16 cellular contexts compared by ENCODE assay signal in genomic region chr5:32413466-32414263, GRCh38. TPM values are rescaled to one million over a fixed set of nuclear protein-coding genes. Genes with fewer than 3 reads are reported as not detected.
DNase-seq lines count a peak whose midpoint lies in the region; ATAC-seq and TF ChIP-seq lines count a peak whose summit lies in the region.
"Had no signal": no experiment of that assay in that cellular context is flagged by ENCODE, and none has a peak within 500 bp of the region (broad histone marks: within the 10 kb centered on the region; RNA-seq: fewer than 3 reads in every experiment).

No MANE protein-coding gene starts in this region.

- H3K4me3 ChIP-seq in cardiac muscle cell (no peak overlapping the region), choroid plexus epithelial cell (ENCODE audit: low read depth, low read length) (no peak overlapping the region)

- H3K4me3 Mint-ChIP-seq in progenitor cell of endocrine pancreas (ENCODE audit: low read depth): no peak overlapping the region
- H3K4me3 Mint-ChIP-seq: activated CD8-positive, alpha-beta T cell treated with anti-CD3 and anti-CD28 coated beads, Interleukin-2, amount 10 ng/mL, durations not matched to agents 7 days and 5 days; naive B cell had no signal

- peaks cover 3% of the 10 kb centered on the region for H3K4me1 ChIP-seq in cardiac muscle cell (ENCODE audit: low read depth)

- H3K27me3 ChIP-seq in cardiac muscle cell: no peaks in the 10 kb centered on the region

- H3K27ac Mint-ChIP-seq in progenitor cell of endocrine pancreas: peak overlapping the region; percentile 21
- H3K27ac Mint-ChIP-seq: activated CD8-positive, alpha-beta T cell treated with anti-CD3 and anti-CD28 coated beads, Interleukin-2, amount 10 ng/mL, durations not matched to agents 7 days and 5 days had no signal

- peak in 1 of 2 donors; percentile 17 for DNase-seq in cardiac muscle cell (ENCODE audit: low read depth in 1 of 2, low spot score in 1 of 2)
- DNase-seq in Right ventricle myocardium inferior (ENCODE audit: missing footprints): no peak
- DNase-seq in MV-4-11 (lab: John Stamatoyannopoulos, UW): peak; percentile 16
- peak; percentile 7 for DNase-seq in choroid plexus epithelial cell (ENCODE audit: low read depth)
- no peak for DNase-seq in progenitor cell of endocrine pancreas (ENCODE audit: low spot score, unreplicated experiment)
- DNase-seq in medulla oblongata (ENCODE audit: extremely low spot score): no peak
- DNase-seq in NCI-H526 (lab: John Stamatoyannopoulos, UW): no peak
- DNase-seq in NCI-H2196 (lab: John Stamatoyannopoulos, UW; ENCODE audit: unreplicated experiment): no peak
- DNase-seq: activated CD8-positive, alpha-beta T cell treated with anti-CD3 and anti-CD28 coated beads, Interleukin-2, amount 10 ng/mL, durations not matched to agents 7 days and 5 days; activated effector memory CD4-positive, alpha-beta T cell treated with anti-CD3 and anti-CD28 coated beads, Interleukin-2, amount 50 U/mL, for 16 hours; DMS153; hypothalamus; left colon; naive B cell; NCI-H2227 treated with DMSO at 0.1 percent for 48 hours; retina had no signal

- no peaks in the 10 kb centered on the region for H3K9me3 Mint-ChIP-seq in progenitor cell of endocrine pancreas (ENCODE audit: low read depth)
- H3K9me3 Mint-ChIP-seq: naive B cell had no signal

- H3K4me1 Mint-ChIP-seq in progenitor cell of endocrine pancreas (ENCODE audit: low read depth): peaks cover 8% of the 10 kb centered on the region

- H3K27ac ChIP-seq in cardiac muscle cell: peak overlapping the region; percentile 42

- peaks cover 48% of the 10 kb centered on the region for H3K36me3 ChIP-seq in cardiac muscle cell

- H3K27me3 Mint-ChIP-seq in progenitor cell of endocrine pancreas: no peaks in the 10 kb centered on the region
- H3K27me3 Mint-ChIP-seq: naive B cell had no signal

- intact Hi-C loops in Right ventricle myocardium inferior (cut with DNase I): no loop called here

- H3K9me3 ChIP-seq in cardiac muscle cell (ENCODE audit: low read depth): no peaks in the 10 kb centered on the region

- peaks cover 31% of the 10 kb centered on the region for H3K36me3 Mint-ChIP-seq in progenitor cell of endocrine pancreas (ENCODE audit: insufficient read depth)

- TF ChIP-seq CTCF in cardiac muscle cell (IDR thresholded peaks at IDR 0.05; ENCODE audit: low read depth, low read length) (no peak), choroid plexus epithelial cell (conservative IDR thresholded peaks at IDR 0.05; ENCODE audit: low read depth, low read length) (no peak), progenitor cell of endocrine pancreas (IDR thresholded peaks at IDR 0.05; ENCODE audit: unreplicated experiment) (no peak)

- ATAC-seq in Right ventricle myocardium inferior: no peak
- ATAC-seq: activated CD8-positive, alpha-beta T cell treated with anti-CD3 and anti-CD28 coated beads, Interleukin-2, amount 10 ng/mL, durations not matched to agents 7 days and 5 days had no signal

RNA-seq across cellular contexts. Expression of gene ZFR, which starts 30.9 kb away (rescaled TPM):
- 56.4 and 75.6 TPM in 2 replicates for total RNA-seq in cardiac muscle cell
- polyA plus RNA-seq in cardiac muscle cell: 66.5 and 105 TPM in 2 replicates
- 51.8 TPM for total RNA-seq in Right ventricle myocardium inferior
- 75.6 and 78.6 TPM in 2 replicates for total RNA-seq in progenitor cell of endocrine pancreas

Comparison
In these comparisons a context has a peak if more than half of its experiments do, and no peak if none do; other contexts are left out.
1. DNase-seq: peak in MV-4-11 (single experiment) and choroid plexus epithelial cell (single experiment); none in Right ventricle myocardium inferior (single experiment), progenitor cell of endocrine pancreas (single experiment), medulla oblongata (single experiment), NCI-H526 (0 of 2) and NCI-H2196 (single experiment).